In the genomic region with DNA sequence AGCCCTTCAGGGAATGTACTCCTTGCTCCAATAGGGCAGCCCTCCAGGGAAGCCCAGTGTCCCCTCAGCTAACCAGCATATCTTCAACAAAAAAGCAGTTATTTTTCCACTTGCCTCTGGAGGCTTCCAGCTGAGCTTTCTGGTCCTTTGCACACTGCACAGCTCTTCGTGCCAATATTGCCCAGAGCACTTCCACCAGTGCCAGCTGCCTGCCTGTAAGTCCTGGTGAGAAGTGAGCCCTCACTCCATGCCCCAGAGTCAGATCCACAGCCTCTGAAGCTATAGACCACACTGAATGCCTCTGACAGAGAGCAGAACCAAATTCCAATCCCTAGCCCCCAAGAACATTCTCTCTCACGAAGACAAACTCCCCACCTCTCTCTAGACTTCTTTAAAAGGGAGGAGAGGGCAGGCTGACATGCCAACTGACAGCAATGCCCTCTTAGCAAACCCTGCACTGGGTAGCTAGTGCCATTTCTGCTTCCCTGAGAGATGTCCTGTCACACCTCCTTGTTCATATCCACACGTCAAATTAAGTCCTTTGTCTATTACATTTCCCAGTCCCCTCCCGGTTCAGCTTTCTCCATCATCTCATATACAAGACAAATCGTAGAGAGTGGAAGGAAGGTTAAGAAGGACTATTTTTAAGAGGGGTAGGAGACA, we compare ENCODE assay signal across 1 cellular context.
TF ChIP-seq lines count a peak whose summit lies in the region.

No MANE protein-coding gene starts in this region.

TF ChIP-seq in IMR-90, 13 proteins besides CTCF, POLR2A, EP300 and RAD21 (continued from another document):
- TF ChIP-seq, protein P1, sequence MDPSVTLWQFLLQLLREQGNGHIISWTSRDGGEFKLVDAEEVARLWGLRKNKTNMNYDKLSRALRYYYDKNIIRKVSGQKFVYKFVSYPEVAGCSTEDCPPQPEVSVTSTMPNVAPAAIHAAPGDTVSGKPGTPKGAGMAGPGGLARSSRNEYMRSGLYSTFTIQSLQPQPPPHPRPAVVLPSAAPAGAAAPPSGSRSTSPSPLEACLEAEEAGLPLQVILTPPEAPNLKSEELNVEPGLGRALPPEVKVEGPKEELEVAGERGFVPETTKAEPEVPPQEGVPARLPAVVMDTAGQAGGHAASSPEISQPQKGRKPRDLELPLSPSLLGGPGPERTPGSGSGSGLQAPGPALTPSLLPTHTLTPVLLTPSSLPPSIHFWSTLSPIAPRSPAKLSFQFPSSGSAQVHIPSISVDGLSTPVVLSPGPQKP (IDR thresholded peaks at IDR 0.05; ENCODE audit: borderline replicate concordance, low read depth, low read length), result no peak
- TF ChIP-seq MAFK (IDR thresholded peaks at IDR 0.05; ENCODE audit: low read depth, low read length), result no peak
- TF ChIP-seq RFX5 (IDR thresholded peaks at IDR 0.05; ENCODE audit: low read depth, low read length), result no peak
